12 cellular contexts compared by ENCODE assay signal in the genomic region with DNA sequence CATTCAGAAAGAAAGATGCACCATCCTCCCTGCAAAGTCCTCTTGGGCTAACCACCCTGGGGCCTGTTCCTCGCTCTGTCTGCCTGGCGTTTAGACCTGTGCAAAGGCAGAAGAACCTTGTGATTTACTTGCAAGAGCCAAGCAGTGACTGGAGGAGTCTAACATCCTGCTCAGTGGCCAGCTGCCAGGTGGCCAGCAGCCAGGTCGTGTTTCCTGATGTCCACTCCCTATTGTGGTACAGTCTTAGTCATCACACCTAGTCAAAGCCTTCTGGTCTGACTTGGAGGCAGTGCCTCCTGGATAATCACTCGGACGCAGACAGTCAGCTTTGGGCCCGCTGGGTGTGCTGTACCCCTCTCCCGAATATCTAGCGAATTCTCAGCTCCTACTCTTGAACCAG.
DNase-seq lines count a peak whose midpoint lies in the region; TF ChIP-seq lines count a peak whose summit lies in the region.
"Had no signal": no experiment of that assay in that cellular context is flagged by ENCODE, and none has a peak within 500 bp of the region (broad histone marks: within the 10 kb centered on the region; RNA-seq: fewer than 3 reads in every experiment).

No MANE protein-coding gene starts in this region.

- peak overlapping the region; percentile 88 for H3K27ac Mint-ChIP-seq in Calu3 (ENCODE audit: unreplicated experiment)
- H3K27ac Mint-ChIP-seq: IgD-negative memory B cell; naive thymus-derived CD8-positive, alpha-beta T cell had no signal

- H3K9me3 Mint-ChIP-seq in Calu3 (ENCODE audit: low read depth, unreplicated experiment) = no peaks in the 10 kb centered on the region
- H3K9me3 Mint-ChIP-seq: IgD-negative memory B cell; naive thymus-derived CD8-positive, alpha-beta T cell; stimulated activated effector memory CD8-positive, alpha-beta T cell treated with anti-CD3 and anti-CD28 coated beads, Interleukin-12 subunit alpha, Interleukin-12 subunit beta, amount 100 ng/mL, for 72 hours had no signal

- intact Hi-C loops in Calu3 (cut with micrococcal nuclease; ENCODE audit: unreplicated experiment) = loop anchor here (5.0 to 10.0 kb wide), 2 partner anchors 141 to 203 kb away; no protein-coding TSS in a partner anchor

- CTCF ChIA-PET in Calu3 (lab: Charles Lee) = interaction anchor here (0.8 to 1.3 kb wide), 2 partner anchors 505 to 523 kb away, joined by 3 to 4 read pairs; no protein-coding TSS in a partner anchor

- no TSS peak for BruUV-seq in Calu3 (replicated peaks; lab: Mats Ljungman, UMichigan)

- DNase-seq in Calu3 = peak; percentile 97
- peak; percentile 88 for DNase-seq in NCI-H226
- DNase-seq in choroid plexus epithelial cell (ENCODE audit: low read depth) = peak; percentile 95
- peak; percentile 79 for DNase-seq in myocyte (ENCODE audit: low read depth)
- no peak for DNase-seq in OCI-M2 (lab: John Stamatoyannopoulos, UW; ENCODE audit: unreplicated experiment)
- DNase-seq in GM13976 (ENCODE audit: low spot score) = no peak
- DNase-seq in NCI-H1105 treated with DMSO at 0.1 percent for 48 hours (lab: John Stamatoyannopoulos, UW) = no peak
- no peak for DNase-seq in activated T-cell treated with anti-CD3 and anti-CD28 coated beads for 4 hours
- DNase-seq: naive thymus-derived CD8-positive, alpha-beta T cell; WERI-Rb-1 had no signal

- H3K36me3 Mint-ChIP-seq in Calu3 (ENCODE audit: insufficient read depth, unreplicated experiment) = peaks cover 7% of the 10 kb centered on the region
- H3K36me3 Mint-ChIP-seq: IgD-negative memory B cell; naive thymus-derived CD8-positive, alpha-beta T cell; stimulated activated effector memory CD8-positive, alpha-beta T cell treated with anti-CD3 and anti-CD28 coated beads, Interleukin-12 subunit alpha, Interleukin-12 subunit beta, amount 100 ng/mL, for 72 hours had no signal

- H3K4me3 Mint-ChIP-seq in Calu3 (ENCODE audit: low read depth, unreplicated experiment) = peak overlapping the region; percentile 56
- H3K4me3 Mint-ChIP-seq: IgD-negative memory B cell; naive thymus-derived CD8-positive, alpha-beta T cell; stimulated activated effector memory CD8-positive, alpha-beta T cell treated with anti-CD3 and anti-CD28 coated beads, Interleukin-12 subunit alpha, Interleukin-12 subunit beta, amount 100 ng/mL, for 72 hours had no signal

- no peaks in the 10 kb centered on the region for H3K27me3 Mint-ChIP-seq in Calu3 (ENCODE audit: unreplicated experiment)

- in situ Hi-C loops in GM13976 (cut with MboI; ENCODE audit: low sequenced_read_pairs, unreplicated experiment) = loop anchor here (10.0 to 25.0 kb wide), 2 partner anchors 653 to 1046 kb away; a partner anchor contains a TSS

- peaks cover 36% of the 10 kb centered on the region for H3K4me1 Mint-ChIP-seq in Calu3 (ENCODE audit: low read depth, unreplicated experiment)

- no peak overlapping the region for H3K4me3 ChIP-seq in choroid plexus epithelial cell (ENCODE audit: low read depth, low read length)

- TF ChIP-seq CTCF in Calu3 (IDR thresholded peaks at IDR 0.05; ENCODE audit: unreplicated experiment) = no peak
- no peak for TF ChIP-seq CTCF in choroid plexus epithelial cell (conservative IDR thresholded peaks at IDR 0.05; ENCODE audit: low read depth, low read length)
- TF ChIP-seq CTCF in GM13976 (IDR thresholded peaks at IDR 0.05; ENCODE audit: borderline replicate concordance, control extremely low read depth, extremely low read depth, insufficient read depth, missing control alignments) = no peak

Comparison
In these comparisons a context has a peak if more than half of its experiments do, and no peak if none do; other contexts are left out.
1. DNase-seq: peak in Calu3 (single experiment), NCI-H226 (single experiment), choroid plexus epithelial cell (single experiment) and myocyte (single experiment); none in OCI-M2 (single experiment), GM13976 (single experiment), NCI-H1105 treated with DMSO at 0.1 percent for 48 hours (single experiment) and activated T-cell treated with anti-CD3 and anti-CD28 coated beads for 4 hours (single experiment).